Comparison of ENCODE assay signal across 8 cellular contexts in the genomic region with DNA sequence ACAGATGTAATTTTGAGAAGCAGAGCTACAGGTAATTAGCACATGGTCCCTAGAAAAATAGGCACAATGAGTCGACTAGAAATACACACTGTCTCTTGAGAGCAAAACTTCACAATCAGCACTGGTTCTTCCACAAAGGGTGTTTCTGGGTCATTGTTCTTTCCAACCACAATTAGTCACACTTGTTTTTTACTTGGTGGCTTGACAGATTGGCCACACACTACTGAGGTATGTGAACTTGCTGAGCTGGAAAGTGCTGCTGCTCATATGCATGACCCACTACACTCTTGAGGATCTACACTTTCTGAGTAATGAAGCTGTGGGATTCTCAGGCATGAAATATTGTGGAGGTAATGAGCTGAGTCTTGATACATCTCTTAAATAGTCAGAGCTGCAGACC.
DNase-seq lines count a peak whose midpoint lies in the region; ATAC-seq and TF ChIP-seq lines count a peak whose summit lies in the region.

No MANE protein-coding gene starts in this region.

- H3K9me3 Mint-ChIP-seq in T-helper 1 cell treated with Interleukin-12 subunit alpha and Interleukin-12 subunit beta and Interleukin-4 antibody, amounts not matched to agents 30 μg/mL and 1 μg/mL, for 36 hours = no peaks in the 10 kb centered on the region
- no peaks in the 10 kb centered on the region for H3K9me3 Mint-ChIP-seq in progenitor cell of endocrine pancreas (ENCODE audit: low read depth)

- no peak for TF ChIP-seq EP300 in tibial nerve (IDR thresholded peaks at IDR 0.05)

- no peaks in the 10 kb centered on the region for H3K27me3 ChIP-seq in tibial nerve

- no peaks in the 10 kb centered on the region for H3K4me1 Mint-ChIP-seq in T-helper 1 cell treated with Interleukin-12 subunit alpha and Interleukin-12 subunit beta and Interleukin-4 antibody, amounts not matched to agents 30 μg/mL and 1 μg/mL, for 36 hours (ENCODE audit: low read depth)
- no peaks in the 10 kb centered on the region for H3K4me1 Mint-ChIP-seq in progenitor cell of endocrine pancreas (ENCODE audit: low read depth)

- TF ChIP-seq CTCF in tibial nerve (IDR thresholded peaks at IDR 0.05) (no peak), progenitor cell of endocrine pancreas (IDR thresholded peaks at IDR 0.05; ENCODE audit: unreplicated experiment) (no peak)

- peaks cover 0 to 6% (median 0%) of the 10 kb centered on the region in 3 donors for H3K36me3 ChIP-seq in tibial nerve

- H3K4me1 ChIP-seq in tibial nerve = peaks cover 0 to 17% (median 0%) of the 10 kb centered on the region in 4 donors

- peak; percentile 88 for ATAC-seq in GM18498 (IDR thresholded peaks at IDR 0.05; ENCODE audit: unreplicated experiment)
- ATAC-seq in HG02759 (IDR thresholded peaks at IDR 0.05; ENCODE audit: unreplicated experiment) = peak; percentile 80

- H3K9me3 ChIP-seq in tibial nerve = no peaks in the 10 kb centered on the region

- H3K4me3 Mint-ChIP-seq in T-helper 1 cell treated with Interleukin-12 subunit alpha and Interleukin-12 subunit beta and Interleukin-4 antibody, amounts not matched to agents 30 μg/mL and 1 μg/mL, for 36 hours = no peak overlapping the region
- no peak overlapping the region for H3K4me3 Mint-ChIP-seq in progenitor cell of endocrine pancreas (ENCODE audit: low read depth)

- no peak for TF ChIP-seq POLR2A in tibial nerve (IDR thresholded peaks at IDR 0.05)

- no peak overlapping the region for H3K4me3 ChIP-seq in tibial nerve

- DNase-seq in myocyte (ENCODE audit: low read depth) (peak; percentile 77), NCI-H1417 (lab: John Stamatoyannopoulos, UW) (no peak), NCI-H2107 (lab: John Stamatoyannopoulos, UW) (no peak), tibial nerve (ENCODE audit: low spot score in 2 of 2) (no peak), progenitor cell of endocrine pancreas (ENCODE audit: low spot score, unreplicated experiment) (no peak)

- H3K36me3 Mint-ChIP-seq in T-helper 1 cell treated with Interleukin-12 subunit alpha and Interleukin-12 subunit beta and Interleukin-4 antibody, amounts not matched to agents 30 μg/mL and 1 μg/mL, for 36 hours (ENCODE audit: low read depth) = no peaks in the 10 kb centered on the region
- H3K36me3 Mint-ChIP-seq in progenitor cell of endocrine pancreas (ENCODE audit: insufficient read depth) = peaks cover 7% of the 10 kb centered on the region

- peak overlapping the region; percentile 23 for H3K27ac Mint-ChIP-seq in T-helper 1 cell treated with Interleukin-12 subunit alpha and Interleukin-12 subunit beta and Interleukin-4 antibody, amounts not matched to agents 30 μg/mL and 1 μg/mL, for 36 hours
- H3K27ac Mint-ChIP-seq in progenitor cell of endocrine pancreas = no peak overlapping the region

- no peak overlapping the region for H3K27ac ChIP-seq in tibial nerve

- WGBS in tibial nerve, 2 donors = 22 to 45% methylated on average over 1 of the region's 1 CpG

- H3K27me3 Mint-ChIP-seq in T-helper 1 cell treated with Interleukin-12 subunit alpha and Interleukin-12 subunit beta and Interleukin-4 antibody, amounts not matched to agents 30 μg/mL and 1 μg/mL, for 36 hours (ENCODE audit: low read depth) = no peaks in the 10 kb centered on the region
- no peaks in the 10 kb centered on the region for H3K27me3 Mint-ChIP-seq in progenitor cell of endocrine pancreas
